ENCODE assay signal across 9 cellular contexts in genomic region chr5:59496524-59497134, GRCh38.
DNase-seq lines count a peak whose midpoint lies in the region; ATAC-seq, FAIRE-seq and TF ChIP-seq lines count a peak whose summit lies in the region.
"Had no signal": no experiment of that assay in that cellular context is flagged by ENCODE, and none has a peak within 500 bp of the region (broad histone marks: within the 10 kb centered on the region; RNA-seq: fewer than 3 reads in every experiment).

No MANE protein-coding gene starts in this region.

- no peaks in the 10 kb centered on the region for H3K4me1 Mint-ChIP-seq in activated CD4-positive, alpha-beta memory T cell treated with anti-CD3 and anti-CD28 coated beads for 36 hours (ENCODE audit: low read depth)
- H3K4me1 Mint-ChIP-seq in activated CD4-positive, alpha-beta memory T cell treated with anti-CD3 and anti-CD28 coated beads, Interleukin-2, amount 10 ng/mL, durations not matched to agents 7 days and 5 days, result no peaks in the 10 kb centered on the region
- H3K4me1 Mint-ChIP-seq in astrocyte (ENCODE audit: low read depth, unreplicated experiment), result peaks cover 2% of the 10 kb centered on the region

- TF ChIP-seq CTCF in astrocyte (IDR thresholded peaks at IDR 0.05; ENCODE audit: insufficient read depth, low read depth, low read length), result peak; percentile 20
- peak; percentile 47 for TF ChIP-seq CTCF in parathyroid adenoma (IDR thresholded peaks at IDR 0.05)
- TF ChIP-seq CTCF in ascending aorta (IDR thresholded peaks at IDR 0.05), result no peak

- H3K9me3 Mint-ChIP-seq in activated CD4-positive, alpha-beta memory T cell treated with anti-CD3 and anti-CD28 coated beads for 36 hours, result no peaks in the 10 kb centered on the region
- no peaks in the 10 kb centered on the region for H3K9me3 Mint-ChIP-seq in activated CD4-positive, alpha-beta memory T cell treated with anti-CD3 and anti-CD28 coated beads, Interleukin-2, amount 10 ng/mL, durations not matched to agents 7 days and 5 days
- H3K9me3 Mint-ChIP-seq in astrocyte (ENCODE audit: unreplicated experiment), result peaks cover 5% of the 10 kb centered on the region

- H2AFZ ChIP-seq in astrocyte (ENCODE audit: low read depth, low read length) (no peak overlapping the region), parathyroid adenoma (no peak overlapping the region)

- no peaks in the 10 kb centered on the region for H3K9me3 ChIP-seq in astrocyte (ENCODE audit: insufficient read depth, low read depth, low read length)
- H3K9me3 ChIP-seq in parathyroid adenoma (ENCODE audit: control insufficient read depth, low read length), result no peaks in the 10 kb centered on the region
- no peaks in the 10 kb centered on the region for H3K9me3 ChIP-seq in ascending aorta

- peak; percentile 70 for ATAC-seq in HG02973 (IDR thresholded peaks at IDR 0.05; ENCODE audit: unreplicated experiment)
- no peak for ATAC-seq in GM21367 (IDR thresholded peaks at IDR 0.05; ENCODE audit: unreplicated experiment)
- no peak for ATAC-seq in HG03565 (IDR thresholded peaks at IDR 0.05; ENCODE audit: unreplicated experiment)

- H3K27ac Mint-ChIP-seq in activated CD4-positive, alpha-beta memory T cell treated with anti-CD3 and anti-CD28 coated beads for 36 hours, result no peak overlapping the region
- no peak overlapping the region for H3K27ac Mint-ChIP-seq in activated CD4-positive, alpha-beta memory T cell treated with anti-CD3 and anti-CD28 coated beads, Interleukin-2, amount 10 ng/mL, durations not matched to agents 7 days and 5 days
- no peak overlapping the region for H3K27ac Mint-ChIP-seq in astrocyte (ENCODE audit: unreplicated experiment)

- H3K4me2 ChIP-seq in astrocyte (ENCODE audit: low read length), result no peak overlapping the region
- no peak overlapping the region for H3K4me2 ChIP-seq in parathyroid adenoma (ENCODE audit: low read length)

- H3K27me3 Mint-ChIP-seq in activated CD4-positive, alpha-beta memory T cell treated with anti-CD3 and anti-CD28 coated beads for 36 hours, result peaks cover 11% of the 10 kb centered on the region
- H3K27me3 Mint-ChIP-seq in activated CD4-positive, alpha-beta memory T cell treated with anti-CD3 and anti-CD28 coated beads, Interleukin-2, amount 10 ng/mL, durations not matched to agents 7 days and 5 days, result peaks cover 28% of the 10 kb centered on the region
- no peaks in the 10 kb centered on the region for H3K27me3 Mint-ChIP-seq in astrocyte (ENCODE audit: low read depth, unreplicated experiment)

- no peaks in the 10 kb centered on the region for H3K27me3 ChIP-seq in astrocyte (ENCODE audit: insufficient read depth, low read length)
- H3K27me3 ChIP-seq in parathyroid adenoma (ENCODE audit: control insufficient read depth, insufficient read depth, low read length), result no peaks in the 10 kb centered on the region
- H3K27me3 ChIP-seq in ascending aorta, result no peaks in the 10 kb centered on the region

- no peaks in the 10 kb centered on the region for H4K20me1 ChIP-seq in astrocyte (ENCODE audit: insufficient read depth, low read length)

- H3K36me3 Mint-ChIP-seq in activated CD4-positive, alpha-beta memory T cell treated with anti-CD3 and anti-CD28 coated beads for 36 hours, result no peaks in the 10 kb centered on the region
- no peaks in the 10 kb centered on the region for H3K36me3 Mint-ChIP-seq in activated CD4-positive, alpha-beta memory T cell treated with anti-CD3 and anti-CD28 coated beads, Interleukin-2, amount 10 ng/mL, durations not matched to agents 7 days and 5 days (ENCODE audit: low read depth)
- peaks cover 2% of the 10 kb centered on the region for H3K36me3 Mint-ChIP-seq in astrocyte (ENCODE audit: low read depth, unreplicated experiment)

- intact Hi-C loops in activated CD4-positive, alpha-beta memory T cell treated with anti-CD3 and anti-CD28 coated beads for 36 hours (cut with micrococcal nuclease), result loop anchor here (1.0 to 10.0 kb wide), 2 partner anchors 106 to 312 kb away; no protein-coding TSS in a partner anchor
- intact Hi-C loops in ascending aorta (cut with DNase I), result no loop called here

- POLR2A ChIA-PET in activated CD4-positive, alpha-beta memory T cell treated with anti-CD3 and anti-CD28 coated beads for 36 hours (lab: Charles Lee), result no interaction called here
- POLR2A ChIA-PET in activated CD4-positive, alpha-beta memory T cell treated with anti-CD3 and anti-CD28 coated beads, Interleukin-2, amount 10 ng/mL, durations not matched to agents 7 days and 5 days (lab: Charles Lee), result no interaction called here

- no peaks in the 10 kb centered on the region for H3K36me3 ChIP-seq in astrocyte (ENCODE audit: insufficient read depth, low read length)
- no peaks in the 10 kb centered on the region for H3K36me3 ChIP-seq in parathyroid adenoma (ENCODE audit: control insufficient read depth, insufficient read depth, low read length)
- H3K36me3 ChIP-seq in ascending aorta, result no peaks in the 10 kb centered on the region

- DNase-seq in activated CD4-positive, alpha-beta memory T cell treated with anti-CD3 and anti-CD28 coated beads for 36 hours, result peak; percentile 17
- DNase-seq in activated CD4-positive, alpha-beta memory T cell treated with anti-CD3 and anti-CD28 coated beads, Interleukin-2, amount 10 ng/mL, durations not matched to agents 7 days and 5 days, result no peak
- DNase-seq in astrocyte (ENCODE audit: low read depth), result no peak
- no peak for DNase-seq in ascending aorta (ENCODE audit: low spot score in 2 of 2)
- DNase-seq: NCI-H774 had no signal

- H3K79me2 ChIP-seq in astrocyte (ENCODE audit: insufficient read depth, low read length) (no peaks in the 10 kb centered on the region), parathyroid adenoma (peaks cover 5% of the 10 kb centered on the region)

- H3K4me1 ChIP-seq in astrocyte (ENCODE audit: insufficient read depth, low read length) (no peaks in the 10 kb centered on the region), parathyroid adenoma (no peaks in the 10 kb centered on the region), ascending aorta (no peaks in the 10 kb centered on the region)

- H3K4me3 ChIP-seq in astrocyte (ENCODE audit: insufficient read depth, low read depth, low read length), result no peak overlapping the region
- no peak overlapping the region for H3K4me3 ChIP-seq in parathyroid adenoma (ENCODE audit: low read depth, low read length)
- no peak overlapping the region for H3K4me3 ChIP-seq in ascending aorta

- no peak overlapping the region for H3K4me3 Mint-ChIP-seq in activated CD4-positive, alpha-beta memory T cell treated with anti-CD3 and anti-CD28 coated beads for 36 hours
- no peak overlapping the region for H3K4me3 Mint-ChIP-seq in activated CD4-positive, alpha-beta memory T cell treated with anti-CD3 and anti-CD28 coated beads, Interleukin-2, amount 10 ng/mL, durations not matched to agents 7 days and 5 days
- H3K4me3 Mint-ChIP-seq in astrocyte (ENCODE audit: unreplicated experiment), result no peak overlapping the region

- no peak overlapping the region for H3K27ac ChIP-seq in astrocyte (ENCODE audit: low read depth, low read length)
- no peak overlapping the region for H3K27ac ChIP-seq in parathyroid adenoma
- H3K27ac ChIP-seq in ascending aorta, result no peak overlapping the region

- H3K9ac ChIP-seq in astrocyte (ENCODE audit: low read length) (no peak overlapping the region), parathyroid adenoma (no peak overlapping the region)

- CTCF ChIA-PET in activated CD4-positive, alpha-beta memory T cell treated with anti-CD3 and anti-CD28 coated beads for 36 hours (lab: Charles Lee), result interaction anchor here (0.8 to 1.7 kb wide), 9 partner anchors 9 to 313 kb away, joined by 3 to 8 read pairs (median 3); no protein-coding TSS in a partner anchor
- CTCF ChIA-PET in activated CD4-positive, alpha-beta memory T cell treated with anti-CD3 and anti-CD28 coated beads, Interleukin-2, amount 10 ng/mL, durations not matched to agents 7 days and 5 days (lab: Charles Lee), result interaction anchor here (0.9 to 1.1 kb wide), 2 partner anchors 107 to 177 kb away, joined by 3 to 7 read pairs; no protein-coding TSS in a partner anchor

- peak; percentile 29 for FAIRE-seq in astrocyte (lab: Jason Lieb, UNC)

Comparison
In these comparisons a context has a peak if more than half of its experiments do, and no peak if none do; other contexts are left out.
1. CTCF ChIP-seq: peak in astrocyte (single experiment) and parathyroid adenoma (single experiment); none in ascending aorta (0 of 3).